ENCODE assay signal across 10 cellular contexts in genomic region chr18:13268035-13268700, GRCh38. TPM values are rescaled to one million over a fixed set of nuclear protein-coding genes. Genes with fewer than 3 reads are reported as not detected.
DNase-seq lines count a peak whose midpoint lies in the region; ATAC-seq and TF ChIP-seq lines count a peak whose summit lies in the region.
"Had no signal": no experiment of that assay in that cellular context is flagged by ENCODE, and none has a peak within 500 bp of the region (broad histone marks: within the 10 kb centered on the region; RNA-seq: fewer than 3 reads in every experiment).

No MANE protein-coding gene starts in this region.

- 0 out of 2 replicates have a peak, but pooled peaks cover 2% of the 10 kb centered on the region for H3K4me1 ChIP-seq in H9 (ENCODE audit: insufficient read depth, low read length)

- no peak overlapping the region for H2BK120ac ChIP-seq in H9 (ENCODE audit: low read depth, low read length, poor library complexity, severe bottlenecking)

- no peak overlapping the region for H2AK5ac ChIP-seq in H9 (ENCODE audit: insufficient read length, low read length)

- H3K23ac ChIP-seq in H9 (ENCODE audit: insufficient read length, low read depth, low read length) = no peak overlapping the region

- H2BK20ac ChIP-seq in H9 (ENCODE audit: low read depth, low read length, poor library complexity, severe bottlenecking) = no peak overlapping the region

- no CpG with 5 or more reads among the region's 8 CpGs for WGBS in H9 (ENCODE audit: extremely low coverage, insufficient read length, low lambda C conversion rate)

- no peak overlapping the region for H3K56ac ChIP-seq in H9 (ENCODE audit: insufficient read length, low read depth, low read length)

- no peak overlapping the region for H3K27ac ChIP-seq in H9 (ENCODE audit: insufficient read length, low read depth, low read length)
- H3K27ac ChIP-seq in skin epidermis = peak overlapping the region in 16 of 21 experiments; percentile 2 to 74 (median 48)

- no peaks in the 10 kb centered on the region for H4K20me1 ChIP-seq in H9 (ENCODE audit: control insufficient read depth, insufficient read depth, insufficient read length)

- H3T11ph ChIP-seq in H9 (ENCODE audit: low read length) = no peak overlapping the region

- H3K4me3 Mint-ChIP-seq in H9 = peak overlapping the region in 1 of 2 experiments; percentile 12; a peak in 2 of 5 replicates
- peak overlapping the region; percentile 88 for H3K4me3 Mint-ChIP-seq in activated T-helper 17 cell treated with anti-CD3 and anti-CD28 coated beads, Interleukin-2, amount 50 U/mL, for 72 hours
- H3K4me3 Mint-ChIP-seq: stimulated activated naive B cell treated with anti-CD40 and anti-IgM and Interleukin-4, amounts not matched to agents 10 μg/mL and 1 μg/mL and 100 μg/mL, for 72 hours had no signal

- H2BK5ac ChIP-seq in H9 (ENCODE audit: insufficient read length, low read length) = no peak overlapping the region

- TF ChIP-seq CTCF in H9 (conservative IDR thresholded peaks at IDR 0.05) = peak; percentile 16; the same call in 1 of the 3 replicates

- H3K23me2 ChIP-seq in H9 (ENCODE audit: insufficient read length, low read depth, low read length, poor library complexity, severe bottlenecking) = peaks cover 2% of the 10 kb centered on the region

- no peak overlapping the region for H2BK12ac ChIP-seq in H9 (ENCODE audit: insufficient read length, low read depth, low read length)

- H3K79me1 ChIP-seq in H9 (ENCODE audit: insufficient read depth, low read depth, low read length, poor library complexity, severe bottlenecking) = no peaks in the 10 kb centered on the region

- H3K9me3 Mint-ChIP-seq in H9 = no peaks in the 10 kb centered on the region
- H3K9me3 Mint-ChIP-seq in activated T-helper 17 cell treated with anti-CD3 and anti-CD28 coated beads, Interleukin-2, amount 50 U/mL, for 72 hours = no peaks in the 10 kb centered on the region
- H3K9me3 Mint-ChIP-seq: stimulated activated naive B cell treated with anti-CD40 and anti-IgM and Interleukin-4, amounts not matched to agents 10 μg/mL and 1 μg/mL and 100 μg/mL, for 72 hours had no signal

- H3K9ac ChIP-seq in H9 (ENCODE audit: extremely low read depth, insufficient read length, low read length) = no peak overlapping the region

- no peaks in the 10 kb centered on the region for H3K79me2 ChIP-seq in H9 (ENCODE audit: insufficient read depth, low read length)

- H3K4ac ChIP-seq in H9 (ENCODE audit: low read depth, low read length) = no peak overlapping the region

- no peak overlapping the region for H2AFZ ChIP-seq in H9 (ENCODE audit: low read length)

- peaks cover 27 to 35% of the 10 kb centered on the region in 2 experiments for H3K4me1 Mint-ChIP-seq in H9
- peaks cover 54% of the 10 kb centered on the region for H3K4me1 Mint-ChIP-seq in activated T-helper 17 cell treated with anti-CD3 and anti-CD28 coated beads, Interleukin-2, amount 50 U/mL, for 72 hours

- peaks cover 36% of the 10 kb centered on the region for H3K27me3 Mint-ChIP-seq in H9 (ENCODE audit: low read depth)
- H3K27me3 Mint-ChIP-seq in activated T-helper 17 cell treated with anti-CD3 and anti-CD28 coated beads, Interleukin-2, amount 50 U/mL, for 72 hours = no peaks in the 10 kb centered on the region

- no peaks in the 10 kb centered on the region for H3K9me3 ChIP-seq in H9 (ENCODE audit: control insufficient read depth, low read depth, low read length)

- no peak overlapping the region for H3K18ac ChIP-seq in H9 (ENCODE audit: insufficient read length, low read depth, low read length)

- peak; percentile 72 for DNase-seq in H9
- peak; percentile 69 for DNase-seq in iPS-NIHi11 (ENCODE audit: low spot score)
- no peak for DNase-seq in DMS153 treated with DMSO at 0.1 percent for 48 hours (lab: John Stamatoyannopoulos, UW; ENCODE audit: unreplicated experiment)
- no peak for DNase-seq in activated CD4-positive, alpha-beta T cell treated with anti-CD3 and anti-CD28 coated beads for 48 hours
- DNase-seq in GM19238 (ENCODE audit: insufficient read length, low spot score) = no peak
- DNase-seq: NCI-H1436 treated with DMSO at 0.1 percent for 48 hours; stimulated activated naive B cell treated with anti-CD40 and anti-IgM and Interleukin-4, amounts not matched to agents 10 μg/mL and 1 μg/mL and 100 μg/mL, for 72 hours had no signal

- H3K27ac Mint-ChIP-seq in H9 = no peak overlapping the region; a peak in 1 of 7 replicates
- peak overlapping the region; percentile 95 for H3K27ac Mint-ChIP-seq in activated T-helper 17 cell treated with anti-CD3 and anti-CD28 coated beads, Interleukin-2, amount 50 U/mL, for 72 hours
- H3K27ac Mint-ChIP-seq: stimulated activated naive B cell treated with anti-CD40 and anti-IgM and Interleukin-4, amounts not matched to agents 10 μg/mL and 1 μg/mL and 100 μg/mL, for 72 hours had no signal

- no peak overlapping the region for H3K4me2 ChIP-seq in H9 (ENCODE audit: insufficient read depth, insufficient read length, low read length)

- H3K36me3 Mint-ChIP-seq in H9 (ENCODE audit: insufficient read depth in 1 of 3, low read depth in 3 of 3) = no peaks in the 10 kb centered on the region
- peaks cover 5% of the 10 kb centered on the region for H3K36me3 Mint-ChIP-seq in activated T-helper 17 cell treated with anti-CD3 and anti-CD28 coated beads, Interleukin-2, amount 50 U/mL, for 72 hours (ENCODE audit: low read depth)
- H3K36me3 Mint-ChIP-seq: stimulated activated naive B cell treated with anti-CD40 and anti-IgM and Interleukin-4, amounts not matched to agents 10 μg/mL and 1 μg/mL and 100 μg/mL, for 72 hours had no signal

- no peak overlapping the region for H4K8ac ChIP-seq in H9 (replicated peaks; ENCODE audit: insufficient read length, low read depth, low read length)

- no peak overlapping the region for H3K14ac ChIP-seq in H9 (ENCODE audit: insufficient read depth, low read length)

- H2BK15ac ChIP-seq in H9 (ENCODE audit: low read depth, low read length) = no peak overlapping the region

- no peaks in the 10 kb centered on the region for H3K27me3 ChIP-seq in H9 (ENCODE audit: insufficient read depth, low read length)

- H4K5ac ChIP-seq in H9 (ENCODE audit: insufficient read length, low read depth, low read length) = no peak overlapping the region

- no peak overlapping the region for H3K4me3 ChIP-seq in skin epidermis

- no peak for ATAC-seq in activated T-helper 17 cell treated with anti-CD3 and anti-CD28 coated beads, Interleukin-2, amount 50 U/mL, for 72 hours (replicated peaks)

- no peak overlapping the region for H4K91ac ChIP-seq in H9 (ENCODE audit: insufficient read length, low read depth, low read length)

RNA-seq across cellular contexts. Expression of gene LDLRAD4, which starts 49.6 kb away (rescaled TPM):
- 1.8 and 3.9 TPM in 2 replicates for total RNA-seq in H9 (2021)
- 10 to 100 TPM; 52.0 to 54.8 TPM for total RNA-seq in activated T-helper 17 cell treated with anti-CD3 and anti-CD28 coated beads, Interleukin-2, amount 50 U/mL, for 72 hours
- total RNA-seq: bronchial epithelial cell had no signal

Comparison
In these comparisons a context has a peak if more than half of its experiments do, and no peak if none do; other contexts are left out.
1. DNase-seq: peak in H9 (single experiment) and iPS-NIHi11 (single experiment); none in DMS153 treated with DMSO at 0.1 percent for 48 hours (single experiment), activated CD4-positive, alpha-beta T cell treated with anti-CD3 and anti-CD28 coated beads for 48 hours (single experiment) and GM19238 (single experiment).
2. RNA of gene LDLRAD4, which starts 49.6 kb away (total RNA-seq): 52.0 to 54.8 TPM in activated T-helper 17 cell treated with anti-CD3 and anti-CD28 coated beads, Interleukin-2, amount 50 U/mL, for 72 hours; 1.8 to 3.9 TPM in H9; every median in the first group is over 10 times any median in the second.